Comparison of ENCODE assay signal across 19 cellular contexts in genomic region chr7:83672157-83672556, GRCh38. TPM values are rescaled to one million over a fixed set of nuclear protein-coding genes. Genes with fewer than 3 reads are reported as not detected.
DNase-seq lines count a peak whose midpoint lies in the region; ATAC-seq, FAIRE-seq and TF ChIP-seq lines count a peak whose summit lies in the region.
"Had no signal": no experiment of that assay in that cellular context is flagged by ENCODE, and none has a peak within 500 bp of the region (broad histone marks: within the 10 kb centered on the region; RNA-seq: fewer than 3 reads in every experiment).

No MANE protein-coding gene starts in this region.

- in situ Hi-C loops in SK-MEL-5 (cut with HindIII; ENCODE audit: low pct_unique_long_range_greater_than_20kb, low sequenced_read_pairs): loop anchor here (25.0 kb wide), 2 partner anchors 160 to 260 kb away; no protein-coding TSS in a partner anchor

- H3K4me1 ChIP-seq in HUES48 (ENCODE audit: control insufficient read depth, insufficient read depth, low read length) (peaks cover 33% of the 10 kb centered on the region), pancreas (no peaks in the 10 kb centered on the region)
- H3K4me1 ChIP-seq: Caco-2, Peyer's patch had no signal

- H3K27ac ChIP-seq in HUES48 (ENCODE audit: low read depth, low read length): peak overlapping the region; percentile 78
- H3K27ac ChIP-seq in pancreas: no peak overlapping the region
- H3K27ac ChIP-seq: C4-2B, Peyer's patch had no signal

- WGBS in pancreas, 2 donors: 68 to 74% methylated on average over 2 of the region's 2 CpGs

- H3K9ac ChIP-seq in HUES48 (ENCODE audit: low read depth, low read length): no peak overlapping the region

- H3K4me3 ChIP-seq in HUES48 (ENCODE audit: low read depth, low read length): no peak overlapping the region
- H3K4me3 ChIP-seq in pancreas: no peak overlapping the region
- H3K4me3 ChIP-seq: Peyer's patch had no signal

- FAIRE-seq in pancreas (lab: Jason Lieb, UNC): no peak
- FAIRE-seq: GM12891 had no signal

- ATAC-seq in stimulated activated naive CD8-positive, alpha-beta T cell treated with anti-CD3 and anti-CD28 coated beads, Interleukin-15, amount 100 ng/mL, for 72 hours: no peak
- no peak for ATAC-seq in pancreas

- H3K4me3 Mint-ChIP-seq in stimulated activated naive CD8-positive, alpha-beta T cell treated with anti-CD3 and anti-CD28 coated beads, Interleukin-15, amount 100 ng/mL, for 72 hours: no peak overlapping the region
- H3K4me3 Mint-ChIP-seq: IgD-negative memory B cell had no signal

- H3K36me3 ChIP-seq in HUES48 (ENCODE audit: control insufficient read depth, insufficient read depth, low read length) (no peaks in the 10 kb centered on the region), pancreas (no peaks in the 10 kb centered on the region)
- H3K36me3 ChIP-seq: Peyer's patch had no signal

- intact Hi-C loops in pancreas (cut with DNase I): no loop called here

- H3K9me3 ChIP-seq in HUES48 (ENCODE audit: control insufficient read depth, insufficient read depth, low read length) (no peaks in the 10 kb centered on the region), pancreas (no peaks in the 10 kb centered on the region)
- H3K9me3 ChIP-seq: Caco-2, Peyer's patch had no signal

- H3K9me3 Mint-ChIP-seq in stimulated activated naive CD8-positive, alpha-beta T cell treated with anti-CD3 and anti-CD28 coated beads, Interleukin-15, amount 100 ng/mL, for 72 hours: peaks cover 6% of the 10 kb centered on the region in 2 donors

- H3K27ac Mint-ChIP-seq in stimulated activated naive CD8-positive, alpha-beta T cell treated with anti-CD3 and anti-CD28 coated beads, Interleukin-15, amount 100 ng/mL, for 72 hours: no peak overlapping the region
- H3K27ac Mint-ChIP-seq: IgD-negative memory B cell had no signal

- no peaks in the 10 kb centered on the region for H3K4me1 Mint-ChIP-seq in stimulated activated naive CD8-positive, alpha-beta T cell treated with anti-CD3 and anti-CD28 coated beads, Interleukin-15, amount 100 ng/mL, for 72 hours
- H3K4me1 Mint-ChIP-seq: IgD-negative memory B cell had no signal

- DNase-seq in COLO829 (ENCODE audit: low spot score): peak; percentile 71
- DNase-seq in SK-MEL-5 (ENCODE audit: low read depth, low spot score): peak; percentile 86
- peak; percentile 18 for DNase-seq in iPS-NIHi11 (ENCODE audit: low spot score)
- no peak for DNase-seq in stimulated activated naive CD8-positive, alpha-beta T cell treated with anti-CD3 and anti-CD28 coated beads, Interleukin-15, amount 100 ng/mL, for 72 hours
- no peak for DNase-seq in stimulated activated CD4-positive, alpha-beta T cell treated with anti-CD3 and anti-CD28 coated beads, Interleukin-15, amount 100 ng/mL, for 24 hours
- no peak for DNase-seq in pancreas
- no peak for DNase-seq in NCI-H2107 (lab: John Stamatoyannopoulos, UW)
- DNase-seq: Caco-2, GOT3, NCI-H1417 treated with DMSO at 0.1 percent for 48 hours, NCI-H2081, NCI-H82, Peyer's patch, SHP77, SW 1271 had no signal

- no peaks in the 10 kb centered on the region for H3K27me3 ChIP-seq in HUES48 (ENCODE audit: control insufficient read depth, insufficient read depth, low read length)
- H3K27me3 ChIP-seq in pancreas: no peaks in the 10 kb centered on the region
- H3K27me3 ChIP-seq: Peyer's patch had no signal

- H3K27me3 Mint-ChIP-seq in stimulated activated naive CD8-positive, alpha-beta T cell treated with anti-CD3 and anti-CD28 coated beads, Interleukin-15, amount 100 ng/mL, for 72 hours: no peaks in the 10 kb centered on the region
- H3K27me3 Mint-ChIP-seq: IgD-negative memory B cell had no signal

- TF ChIP-seq CTCF in pancreas (IDR thresholded peaks at IDR 0.05): no peak

RNA-seq across cellular contexts. Expression of gene SEMA3E, which starts 23.2 kb away (rescaled TPM):
- 4.1 and 6.8 TPM in 2 replicates for total RNA-seq in SK-MEL-5 (2014; rRNA removed; shearing (Covaris generic))
- 2.9 and 3.8 TPM in 2 replicates for polyA plus RNA-seq in SK-MEL-5 (2015; cell fraction: cytosol; rRNA removed)
- 0.73 and 3.0 TPM in 2 replicates for polyA plus RNA-seq in SK-MEL-5 (2015; cell fraction: nucleus; rRNA removed)
- total RNA-seq in pancreas: 1 to 10 TPM in 3 of 6 donors, under 1 TPM in 3; 0.35 to 2.0 (median 1.0) TPM
- polyA plus RNA-seq in pancreas: 1 to 10 TPM in 1 of 2 donors, under 1 TPM in 1; 0.23 to 1.4 TPM
- polyA plus RNA-seq: IgD-negative memory B cell had no signal

Comparison
In these comparisons a context has a peak if more than half of its experiments do, and no peak if none do; other contexts are left out.
1. DNase-seq: peak in COLO829 (single experiment), SK-MEL-5 (single experiment) and iPS-NIHi11 (single experiment); none in stimulated activated naive CD8-positive, alpha-beta T cell treated with anti-CD3 and anti-CD28 coated beads, Interleukin-15, amount 100 ng/mL, for 72 hours (0 of 2), stimulated activated CD4-positive, alpha-beta T cell treated with anti-CD3 and anti-CD28 coated beads, Interleukin-15, amount 100 ng/mL, for 24 hours (single experiment), pancreas (0 of 6) and NCI-H2107 (single experiment).